In genomic region chr9:137454506-137455360, GRCh38 we compare ENCODE assay signal across 9 cellular contexts. TPM values are rescaled to one million over a fixed set of nuclear protein-coding genes. Genes with fewer than 3 reads are reported as not detected.
A peak's percentile ranks its signal among the peaks of the same experiment; 100 is the strongest.
DNase-seq lines count a peak whose midpoint lies in the region; ATAC-seq and TF ChIP-seq lines count a peak whose summit lies in the region.
"Had no signal": no experiment of that assay in that cellular context is flagged by ENCODE, and none has a peak within 500 bp of the region (broad histone marks: within the 10 kb centered on the region; RNA-seq: fewer than 3 reads in every experiment).

No MANE protein-coding gene starts in this region.

- H3K4me1 ChIP-seq in lower lobe of right lung, result peaks cover 32% of the 10 kb centered on the region
- H3K4me1 ChIP-seq in transverse colon, result peaks cover 23 to 38% (median 33%) of the 10 kb centered on the region in 4 donors

- no peaks in the 10 kb centered on the region for H3K9me3 Mint-ChIP-seq in activated T-cell treated with anti-CD3 and anti-CD28 coated beads, Interleukin-2, amount 50 U/mL, for 24 hours
- H3K9me3 Mint-ChIP-seq in dendritic cell treated with granulocyte-macrophage colony-stimulating factor and Interleukin-4, amounts not matched to agents 40 ng/mL and 50 ng/mL, for 4 days, result no peaks in the 10 kb centered on the region
- H3K9me3 Mint-ChIP-seq: CD8-positive, alpha-beta T cell had no signal

- H3K27me3 ChIP-seq in lower lobe of right lung (ENCODE audit: low read depth) (no peaks in the 10 kb centered on the region), transverse colon (no peaks in the 10 kb centered on the region)

- intact Hi-C loops in dendritic cell treated with granulocyte-macrophage colony-stimulating factor and Interleukin-4, amounts not matched to agents 40 ng/mL and 50 ng/mL, for 4 days (cut with micrococcal nuclease), result no loop called here
- intact Hi-C loops in lower lobe of right lung (cut with DNase I), result no loop called here
- intact Hi-C loops in transverse colon (cut with DNase I; ENCODE audit: low total_unique reads), result no loop called here

- H3K4me1 Mint-ChIP-seq in activated T-cell treated with anti-CD3 and anti-CD28 coated beads, Interleukin-2, amount 50 U/mL, for 24 hours (ENCODE audit: low read depth), result peaks cover 48% of the 10 kb centered on the region
- H3K4me1 Mint-ChIP-seq in dendritic cell treated with granulocyte-macrophage colony-stimulating factor and Interleukin-4, amounts not matched to agents 40 ng/mL and 50 ng/mL, for 4 days (ENCODE audit: low read depth), result peaks cover 75% of the 10 kb centered on the region

- H3K4me3 ChIP-seq in lower lobe of right lung, result peak overlapping the region; percentile 62
- peak overlapping the region; percentile 16 to 65 (median 42) for H3K4me3 ChIP-seq in transverse colon

- no peak for TF ChIP-seq EP300 in transverse colon (IDR thresholded peaks at IDR 0.05; ENCODE audit: low read depth)

- H3K27ac ChIP-seq in lower lobe of right lung (peak overlapping the region; percentile 84), transverse colon (peak overlapping the region; percentile 79 to 90 (median 87))

- peak overlapping the region; percentile 60 for H3K27ac Mint-ChIP-seq in activated T-cell treated with anti-CD3 and anti-CD28 coated beads, Interleukin-2, amount 50 U/mL, for 24 hours
- peak overlapping the region; percentile 98 for H3K27ac Mint-ChIP-seq in dendritic cell treated with granulocyte-macrophage colony-stimulating factor and Interleukin-4, amounts not matched to agents 40 ng/mL and 50 ng/mL, for 4 days
- H3K27ac Mint-ChIP-seq: CD8-positive, alpha-beta T cell had no signal

- in situ Hi-C loops in transverse colon (cut with MboI; ENCODE audit: low pct_ligation_motif_present in 1 of 4, low pct_unique_long_range_greater_than_20kb in 1 of 4, low sequenced_read_pairs in 3 of 4), result no loop called here

- TF ChIP-seq CTCF in lower lobe of right lung (IDR thresholded peaks at IDR 0.05) (no peak), transverse colon (IDR thresholded peaks at IDR 0.05) (peak in 1 of 5 experiments; percentile 5)

- ATAC-seq in lower lobe of right lung (peak; percentile 4), GM19351 (IDR thresholded peaks at IDR 0.05; ENCODE audit: unreplicated experiment) (no peak)

- H3K36me3 ChIP-seq in lower lobe of right lung, result no peaks in the 10 kb centered on the region
- no peaks in the 10 kb centered on the region for H3K36me3 ChIP-seq in transverse colon

- TF ChIP-seq POLR2A in transverse colon (IDR thresholded peaks at IDR 0.05), result peak; percentile 87

- H3K9me3 ChIP-seq in lower lobe of right lung (no peaks in the 10 kb centered on the region), transverse colon (no peaks in the 10 kb centered on the region)

- WGBS in transverse colon (ENCODE audit: low coverage in 1 of 2), 2 donors, result 29% methylated on average over 13 of the region's 33 CpGs; no CpG with 5 or more reads in 1 of the 2 donors

- H3K4me3 Mint-ChIP-seq in activated T-cell treated with anti-CD3 and anti-CD28 coated beads, Interleukin-2, amount 50 U/mL, for 24 hours, result peak overlapping the region; percentile 35
- H3K4me3 Mint-ChIP-seq in dendritic cell treated with granulocyte-macrophage colony-stimulating factor and Interleukin-4, amounts not matched to agents 40 ng/mL and 50 ng/mL, for 4 days, result peak overlapping the region; percentile 84
- H3K4me3 Mint-ChIP-seq: CD8-positive, alpha-beta T cell had no signal

- H3K27me3 Mint-ChIP-seq in activated T-cell treated with anti-CD3 and anti-CD28 coated beads, Interleukin-2, amount 50 U/mL, for 24 hours, result no peaks in the 10 kb centered on the region
- peaks cover 2% of the 10 kb centered on the region for H3K27me3 Mint-ChIP-seq in dendritic cell treated with granulocyte-macrophage colony-stimulating factor and Interleukin-4, amounts not matched to agents 40 ng/mL and 50 ng/mL, for 4 days

- DNase-seq in activated T-cell treated with anti-CD3 and anti-CD28 coated beads, Interleukin-2, amount 50 U/mL, for 24 hours, result no peak
- DNase-seq in activated T-cell treated with anti-CD3 and anti-CD28 coated beads for 4 hours (no peak), lower lobe of right lung (peak; percentile 63), transverse colon (peak; percentile 73), UCSD-AML1 (lab: John Stamatoyannopoulos, UW; ENCODE audit: unreplicated experiment) (no peak), SIG-M5 treated with dmso at 0.1 percent for 504 hours (lab: John Stamatoyannopoulos, UW; ENCODE audit: unreplicated experiment) (no peak)

- peaks cover 49% of the 10 kb centered on the region for H3K36me3 Mint-ChIP-seq in activated T-cell treated with anti-CD3 and anti-CD28 coated beads, Interleukin-2, amount 50 U/mL, for 24 hours (ENCODE audit: low read depth)
- H3K36me3 Mint-ChIP-seq in dendritic cell treated with granulocyte-macrophage colony-stimulating factor and Interleukin-4, amounts not matched to agents 40 ng/mL and 50 ng/mL, for 4 days (ENCODE audit: low read depth), result peaks cover 61% of the 10 kb centered on the region

RNA-seq across cellular contexts. Expression of gene NSMF, which starts 4.4 kb away (rescaled TPM):
- 20.7 TPM for total RNA-seq in lower lobe of right lung
- 100 to 1,000 TPM in 1 of 4 donors, 10 to 100 TPM in 3; 44.6 to 130 (median 55.2) TPM for total RNA-seq in transverse colon

RNA-seq across cellular contexts. Expression of gene ENTPD8, which starts 13.6 kb away (rescaled TPM):
- 0.15 TPM for total RNA-seq in lower lobe of right lung
- total RNA-seq in transverse colon, result 100 to 1,000 TPM in 1 of 4 donors, 10 to 100 TPM in 3; 20.7 to 109 (median 63.8) TPM
- total RNA-seq: CD8-positive, alpha-beta T cell had no signal

RNA-seq across cellular contexts. Expression of gene NOXA1, which starts 31.5 kb away (rescaled TPM):
- total RNA-seq in lower lobe of right lung, result 6.9 TPM
- total RNA-seq in transverse colon, result 10 to 100 TPM; 19.7 to 53.9 (median 40.8) TPM

RNA-seq across cellular contexts. Expression of gene EXD3, which starts 31.8 kb away (rescaled TPM):
- total RNA-seq in lower lobe of right lung (25.2 TPM), transverse colon (100 to 1,000 TPM in 1 of 4 donors, 10 to 100 TPM in 3; 47.6 to 228 (median 74.2) TPM)

Comparison
In these comparisons a context has a peak if more than half of its experiments do, and no peak if none do; other contexts are left out.
1. DNase-seq: peak in lower lobe of right lung (single experiment) and transverse colon (single experiment); none in activated T-cell treated with anti-CD3 and anti-CD28 coated beads, Interleukin-2, amount 50 U/mL, for 24 hours (single experiment), activated T-cell treated with anti-CD3 and anti-CD28 coated beads for 4 hours (single experiment), UCSD-AML1 (single experiment) and SIG-M5 treated with dmso at 0.1 percent for 504 hours (single experiment).
2. RNA of gene ENTPD8, which starts 13.6 kb away (total RNA-seq): 20.7 to 109 TPM in transverse colon; 0.15 TPM in lower lobe of right lung (single experiment); every median in the first group is over 10 times any median in the second.